In genomic region chr15:48190932-48191573, GRCh38 we compare ENCODE assay signal across 8 cellular contexts. TPM values are rescaled to one million over a fixed set of nuclear protein-coding genes. Genes with fewer than 3 reads are reported as not detected.
DNase-seq lines count a peak whose midpoint lies in the region; ATAC-seq and TF ChIP-seq lines count a peak whose summit lies in the region.

No MANE protein-coding gene starts in this region.

- H3K9me3 ChIP-seq in NT2/D1 (ENCODE audit: insufficient read depth, low read length) = no peaks in the 10 kb centered on the region

- H3K9ac ChIP-seq in NT2/D1 (ENCODE audit: insufficient read length, low read depth) = no peak overlapping the region

- peaks cover 25% of the 10 kb centered on the region for H3K27me3 Mint-ChIP-seq in chondrocyte (ENCODE audit: low read depth)

- H3K9me3 Mint-ChIP-seq in chondrocyte (ENCODE audit: low read depth) = no peaks in the 10 kb centered on the region

- H3K4me3 ChIP-seq in NT2/D1 (ENCODE audit: insufficient read length, low read depth) = no peak overlapping the region

- H3K27me3 ChIP-seq in NT2/D1 (ENCODE audit: insufficient read depth, insufficient read length) = no peaks in the 10 kb centered on the region

- H3K4me1 Mint-ChIP-seq in chondrocyte (ENCODE audit: low read depth) = peaks cover 5% of the 10 kb centered on the region

- no peaks in the 10 kb centered on the region for H3K36me3 ChIP-seq in NT2/D1 (ENCODE audit: insufficient read depth, insufficient read length, low read length)

- DNase-seq in DMS79 treated with DMSO at 0.1 percent for 48 hours (lab: John Stamatoyannopoulos, UW) (peak; percentile 2), DMS79 (lab: John Stamatoyannopoulos, UW) (no peak), NT2/D1 (ENCODE audit: low read depth, low spot score) (peak; percentile 64), amygdala (lab: John Stamatoyannopoulos, UW) (peak in 39 of 56 donors; percentile 0 to 66 (median 12)), hypothalamus (lab: John Stamatoyannopoulos, UW) (peak in 33 of 51 donors; percentile 1 to 64 (median 25)), putamen (ENCODE audit: low spot score) (peak; percentile 25), chondrocyte (ENCODE audit: low spot score) (no peak)

- no peak for TF ChIP-seq CTCF in chondrocyte (IDR thresholded peaks at IDR 0.05)

- no peak for ATAC-seq in HG02870 (IDR thresholded peaks at IDR 0.05; ENCODE audit: unreplicated experiment)

- H3K4me3 Mint-ChIP-seq in chondrocyte (ENCODE audit: unreplicated experiment) = no peak overlapping the region

- H3K4me1 ChIP-seq in NT2/D1 (ENCODE audit: insufficient read depth, insufficient read length) = no peaks in the 10 kb centered on the region

- H3K36me3 Mint-ChIP-seq in chondrocyte (ENCODE audit: low read depth) = no peaks in the 10 kb centered on the region

- H3K27ac Mint-ChIP-seq in chondrocyte (ENCODE audit: unreplicated experiment) = no peak overlapping the region

RNA-seq across cellular contexts. Expression of gene CTXN2, which starts 0.4 kb away (rescaled TPM):
- total RNA-seq in chondrocyte = not detected in 3 replicates

RNA-seq across cellular contexts. Expression of gene MYEF2, which starts 13.0 kb away (rescaled TPM):
- 16.3 to 22.6 TPM (median 20.5 TPM) in 3 replicates for total RNA-seq in chondrocyte

RNA-seq across cellular contexts. Expression of gene SLC12A1, which starts 15.0 kb away (rescaled TPM):
- total RNA-seq in chondrocyte = not detected in 3 replicates

Comparison
In these comparisons a context has a peak if more than half of its experiments do, and no peak if none do; other contexts are left out.
1. DNase-seq: peak in DMS79 treated with DMSO at 0.1 percent for 48 hours (single experiment), NT2/D1 (single experiment), amygdala (39 of 56), hypothalamus (33 of 51) and putamen (single experiment); none in DMS79 (single experiment) and chondrocyte (single experiment).